Comparison of ENCODE assay signal across 34 cellular contexts in the genomic region with DNA sequence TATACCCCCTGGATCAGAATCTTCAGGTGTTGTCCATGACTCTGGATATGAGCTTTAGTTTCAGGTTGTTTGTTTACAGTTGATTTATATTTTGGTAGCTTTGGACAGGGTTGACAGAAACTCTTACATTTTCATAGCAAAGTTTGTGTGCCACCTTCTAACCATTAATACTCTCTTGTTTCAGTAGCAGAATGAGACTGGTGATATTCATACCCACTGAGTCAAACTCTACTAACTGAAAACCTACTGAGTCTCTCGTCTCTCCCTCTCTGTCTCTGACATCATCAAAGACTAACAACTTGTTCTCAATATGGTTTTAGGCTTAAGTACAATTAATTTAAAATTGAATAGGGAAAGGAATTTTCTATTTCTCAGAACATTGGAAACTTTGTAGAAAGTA.
"Had no signal": no experiment of that assay in that cellular context is flagged by ENCODE, and none has a peak within 500 bp of the region (broad histone marks: within the 10 kb centered on the region; RNA-seq: fewer than 3 reads in every experiment).

No MANE protein-coding gene starts in this region.

- H3K4me3 ChIP-seq: adrenal gland, body of pancreas, breast epithelium had no signal

- H3K4me1 ChIP-seq: adrenal gland, body of pancreas, breast epithelium had no signal

- H3K27me3 Mint-ChIP-seq: activated B cell treated with CpG ODN at 0.5 μM for 24 hours; activated CD4-positive, alpha-beta memory T cell treated with anti-CD3 and anti-CD28 coated beads for 36 hours; activated CD4-positive, alpha-beta T cell treated with anti-CD3 and anti-CD28 coated beads, Interleukin-2, amount 10 ng/mL, durations not matched to agents 24 days and 14 days; activated CD8-positive, alpha-beta T cell treated with anti-CD3 and anti-CD28 coated beads for 36 hours; activated naive CD8-positive, alpha-beta T cell treated with anti-CD3 and anti-CD28 coated beads for 36 hours; activated T-helper 17 cell treated with anti-CD3 and anti-CD28 coated beads, Interleukin-2, amount 50 U/mL, for 72 hours had no signal

- H3K27me3 ChIP-seq: adrenal gland, body of pancreas, brain microvascular endothelial cell, breast epithelium had no signal

- H3K4me3 Mint-ChIP-seq: activated B cell treated with CpG ODN at 0.5 μM for 24 hours; activated CD4-positive, alpha-beta memory T cell treated with anti-CD3 and anti-CD28 coated beads for 36 hours; activated CD4-positive, alpha-beta T cell treated with anti-CD3 and anti-CD28 coated beads, Interleukin-2, amount 10 ng/mL, durations not matched to agents 24 days and 14 days; activated CD8-positive, alpha-beta T cell treated with anti-CD3 and anti-CD28 coated beads for 36 hours; activated naive CD4-positive, alpha-beta T cell treated with anti-CD3 and anti-CD28 coated beads for 36 hours; activated naive CD8-positive, alpha-beta T cell treated with anti-CD3 and anti-CD28 coated beads for 36 hours; activated T-cell treated with anti-CD3 and anti-CD28 coated beads, Interleukin-2, amount 50 U/mL, for 4 hours; activated T-cell treated with anti-CD3 and anti-CD28 coated beads, Interleukin-2, amount 50 U/mL, for 72 hours; activated T-helper 1 cell treated with anti-CD3 and anti-CD28 coated beads, Interleukin-12 subunit alpha, Interleukin-12 subunit beta, Interleukin-2, Interleukin-4 antibody, amounts not matched to agents 30 ng/mL and 10 ng/mL and 1 ng/mL, durations not matched to agents 14 hours and 24 hours and 36 hours; activated T-helper 17 cell treated with anti-CD3 and anti-CD28 coated beads, Interleukin-2, amount 50 U/mL, for 72 hours; T-helper 1 cell treated with Interleukin-12 subunit alpha and Interleukin-12 subunit beta and Interleukin-4 antibody, amounts not matched to agents 30 μg/mL and 1 μg/mL, for 36 hours; T-helper 2 cell treated with Interferon-gamma antibody and Interleukin-4, amounts not matched to agents 5 μg/mL and 100 μg/mL, for 36 hours had no signal

- DNase-seq: activated B cell treated with CpG ODN at 0.5 μM for 24 hours; activated CD4-positive, alpha-beta memory T cell treated with anti-CD3 and anti-CD28 coated beads for 36 hours; activated CD4-positive, alpha-beta T cell treated with anti-CD3 and anti-CD28 coated beads for 4 hours; activated CD4-positive, alpha-beta T cell treated with anti-CD3 and anti-CD28 coated beads, Interleukin-2, amount 10 ng/mL, durations not matched to agents 24 days and 14 days; activated CD4-positive, alpha-beta T cell treated with anti-CD3 and anti-CD28 coated beads, Interleukin-2, amount 50 U/mL, for 1 hour; activated CD4-positive, alpha-beta T cell treated with anti-CD3 and anti-CD28 coated beads, Interleukin-2, amount 50 U/mL, for 4 hours; activated CD4-positive, CD25-positive, alpha-beta regulatory T cell treated with anti-CD3 and anti-CD28 coated beads, Interleukin-2, amount 50 U/mL, for 72 hours; activated CD8-positive, alpha-beta memory T cell treated with anti-CD3 and anti-CD28 coated beads, Interleukin-2, amount 50 U/mL, for 4 hours; activated CD8-positive, alpha-beta T cell treated with anti-CD3 and anti-CD28 coated beads for 36 hours; activated effector memory CD4-positive, alpha-beta T cell treated with anti-CD3 and anti-CD28 coated beads, Interleukin-2, amount 50 U/mL, for 16 hours; activated gamma-delta T cell treated with Interleukin-2 at 50 U/mL for 16 hours; activated naive CD4-positive, alpha-beta T cell; activated naive CD4-positive, alpha-beta T cell treated with anti-CD3 and anti-CD28 coated beads for 36 hours; activated naive CD4-positive, alpha-beta T cell treated with anti-CD3 and anti-CD28 coated beads, Interleukin-2, amount 50 U/mL, for 16 hours; activated naive CD8-positive, alpha-beta T cell treated with anti-CD3 and anti-CD28 coated beads for 36 hours; activated T-cell treated with anti-CD3 and anti-CD28 coated beads for 4 hours; activated T-cell treated with anti-CD3 and anti-CD28 coated beads, Interleukin-2, amount 50 U/mL, for 1 hour; activated T-cell treated with anti-CD3 and anti-CD28 coated beads, Interleukin-2, amount 50 U/mL, for 4 hours; activated T-cell treated with anti-CD3 and anti-CD28 coated beads, Interleukin-2, amount 50 U/mL, for 72 hours; adrenal gland; amniotic stem cell; aorta; body of pancreas; brain microvascular endothelial cell; central memory CD4-positive, alpha-beta T cell; T-helper 2 cell; T-helper 9 cell had no signal

- ATAC-seq: activated CD8-positive, alpha-beta T cell treated with anti-CD3 and anti-CD28 coated beads for 36 hours; activated naive CD4-positive, alpha-beta T cell treated with anti-CD3 and anti-CD28 coated beads, Interleukin-2, amount 50 U/mL, for 72 hours; activated T-cell treated with anti-CD3 and anti-CD28 coated beads, Interleukin-2, amount 50 U/mL, for 4 hours; activated T-cell treated with anti-CD3 and anti-CD28 coated beads, Interleukin-2, amount 50 U/mL, for 72 hours; activated T-helper 17 cell treated with anti-CD3 and anti-CD28 coated beads, Interleukin-2, amount 50 U/mL, for 72 hours; body of pancreas had no signal

- H3K36me3 ChIP-seq: adrenal gland, brain microvascular endothelial cell, breast epithelium had no signal

- H3K9me3 ChIP-seq: adrenal gland, body of pancreas, breast epithelium had no signal

- H3K4me1 Mint-ChIP-seq: activated CD4-positive, alpha-beta T cell treated with anti-CD3 and anti-CD28 coated beads, Interleukin-2, amount 10 ng/mL, durations not matched to agents 24 days and 14 days; activated naive CD8-positive, alpha-beta T cell treated with anti-CD3 and anti-CD28 coated beads for 36 hours; activated T-helper 17 cell treated with anti-CD3 and anti-CD28 coated beads, Interleukin-2, amount 50 U/mL, for 72 hours had no signal

- H3K27ac Mint-ChIP-seq: activated B cell treated with CpG ODN at 0.5 μM for 24 hours; activated CD4-positive, alpha-beta memory T cell treated with anti-CD3 and anti-CD28 coated beads for 36 hours; activated CD4-positive, alpha-beta T cell treated with anti-CD3 and anti-CD28 coated beads, Interleukin-2, amount 10 ng/mL, durations not matched to agents 24 days and 14 days; activated CD8-positive, alpha-beta T cell treated with anti-CD3 and anti-CD28 coated beads for 36 hours; activated naive CD4-positive, alpha-beta T cell treated with anti-CD3 and anti-CD28 coated beads for 36 hours; activated naive CD4-positive, alpha-beta T cell treated with anti-CD3 and anti-CD28 coated beads, Interleukin-2, amount 50 U/mL, for 72 hours; activated naive CD8-positive, alpha-beta T cell treated with anti-CD3 and anti-CD28 coated beads for 36 hours; activated T-cell treated with anti-CD3 and anti-CD28 coated beads, Interleukin-2, amount 50 U/mL, for 72 hours; activated T-helper 1 cell treated with anti-CD3 and anti-CD28 coated beads, Interleukin-12 subunit alpha, Interleukin-12 subunit beta, Interleukin-2, Interleukin-4 antibody, amounts not matched to agents 30 ng/mL and 10 ng/mL and 1 ng/mL, durations not matched to agents 14 hours and 24 hours and 36 hours; activated T-helper 17 cell treated with anti-CD3 and anti-CD28 coated beads, Interleukin-2, amount 50 U/mL, for 72 hours; T-helper 1 cell treated with Interleukin-12 subunit alpha and Interleukin-12 subunit beta and Interleukin-4 antibody, amounts not matched to agents 30 μg/mL and 1 μg/mL, for 36 hours; T-helper 2 cell treated with Interferon-gamma antibody and Interleukin-4, amounts not matched to agents 5 μg/mL and 100 μg/mL, for 36 hours had no signal

- H3K36me3 Mint-ChIP-seq: activated CD4-positive, alpha-beta memory T cell treated with anti-CD3 and anti-CD28 coated beads for 36 hours; activated naive CD4-positive, alpha-beta T cell treated with anti-CD3 and anti-CD28 coated beads, Interleukin-2, amount 50 U/mL, for 72 hours; activated naive CD8-positive, alpha-beta T cell treated with anti-CD3 and anti-CD28 coated beads for 36 hours had no signal

- H3K9me3 Mint-ChIP-seq: activated naive CD8-positive, alpha-beta T cell treated with anti-CD3 and anti-CD28 coated beads for 36 hours had no signal

- H3K27ac ChIP-seq: adrenal gland, body of pancreas, brain microvascular endothelial cell, breast epithelium, VCaP had no signal
